In genomic region chr15:65083262-65083701, GRCh38 we compare ENCODE assay signal across 12 cellular contexts. TPM values are rescaled to one million over a fixed set of nuclear protein-coding genes. Genes with fewer than 3 reads are reported as not detected.
DNase-seq lines count a peak whose midpoint lies in the region; ATAC-seq and TF ChIP-seq lines count a peak whose summit lies in the region.
"Had no signal": no experiment of that assay in that cellular context is flagged by ENCODE, and none has a peak within 500 bp of the region (broad histone marks: within the 10 kb centered on the region; RNA-seq: fewer than 3 reads in every experiment).

No MANE protein-coding gene starts in this region.

- no peak overlapping the region for H3K4me3 Mint-ChIP-seq in activated CD4-positive, alpha-beta T cell treated with anti-CD3 and anti-CD28 coated beads for 36 hours

- H3K4me3 ChIP-seq in SJSA1 (no peak overlapping the region), fibroblast of villous mesenchyme (ENCODE audit: low read depth, low read length) (no peak overlapping the region), ovary (no peak overlapping the region)

- H3K27ac Mint-ChIP-seq in activated CD4-positive, alpha-beta T cell treated with anti-CD3 and anti-CD28 coated beads for 36 hours: no peak overlapping the region

- no peaks in the 10 kb centered on the region for H3K9me3 ChIP-seq in SJSA1 (replicated peaks)
- no peaks in the 10 kb centered on the region for H3K9me3 ChIP-seq in ovary

- no peak for TF ChIP-seq POLR2A in ovary (IDR thresholded peaks at IDR 0.05)

- H3K9me3 Mint-ChIP-seq in activated CD4-positive, alpha-beta T cell treated with anti-CD3 and anti-CD28 coated beads for 36 hours (ENCODE audit: low read depth): no peaks in the 10 kb centered on the region
- H3K9me3 Mint-ChIP-seq: stimulated activated naive CD8-positive, alpha-beta T cell treated with anti-CD3 and anti-CD28 coated beads, Interleukin-15, amount 100 ng/mL, for 72 hours had no signal

- no peaks in the 10 kb centered on the region for H3K36me3 ChIP-seq in SJSA1
- no peaks in the 10 kb centered on the region for H3K36me3 ChIP-seq in ovary

- H3K27me3 ChIP-seq in SJSA1 (replicated peaks): no peaks in the 10 kb centered on the region
- H3K27me3 ChIP-seq in ovary: no peaks in the 10 kb centered on the region

- POLR2A ChIA-PET in activated CD4-positive, alpha-beta T cell treated with anti-CD3 and anti-CD28 coated beads for 36 hours (lab: Charles Lee): interaction anchor here (0.7 to 1.6 kb wide), 2 partner anchors 166 to 222 kb away, joined by 4 to 6 read pairs; no protein-coding TSS in a partner anchor

- 26 to 43% (median 31%) methylated on average over 7 of the region's 7 CpGs for WGBS in ovary, 3 donors

- H3K36me3 Mint-ChIP-seq in activated CD4-positive, alpha-beta T cell treated with anti-CD3 and anti-CD28 coated beads for 36 hours (ENCODE audit: low read depth): no peaks in the 10 kb centered on the region

- CTCF ChIA-PET in activated CD4-positive, alpha-beta T cell treated with anti-CD3 and anti-CD28 coated beads for 36 hours (lab: Charles Lee): interaction anchor here (0.7 to 1.5 kb wide), 5 partner anchors 13 to 512 kb away, joined by 3 to 4 read pairs (median 3); partner anchors contain the start of gene UBAP1L

- H3K27me3 Mint-ChIP-seq in activated CD4-positive, alpha-beta T cell treated with anti-CD3 and anti-CD28 coated beads for 36 hours: peaks cover 14% of the 10 kb centered on the region

- TF ChIP-seq CTCF in fibroblast of villous mesenchyme (IDR thresholded peaks at IDR 0.05; ENCODE audit: insufficient read depth, low read depth, low read length) (peak; percentile 39), ovary (IDR thresholded peaks at IDR 0.05) (peak in 2 of 3 donors; percentile 25 to 28)

- peak overlapping the region; percentile 17 for H3K27ac ChIP-seq in SJSA1
- no peak overlapping the region for H3K27ac ChIP-seq in ovary

- no peak for TF ChIP-seq EP300 in ovary (IDR thresholded peaks at IDR 0.05)

- ATAC-seq in HG03460 (IDR thresholded peaks at IDR 0.05; ENCODE audit: unreplicated experiment): no peak
- no peak for ATAC-seq in activated CD4-positive, alpha-beta T cell treated with anti-CD3 and anti-CD28 coated beads for 36 hours

- intact Hi-C loops in ovary (cut with DNase I): loop anchor here in 2 of 4 donors (10.0 kb wide), 1 partner anchor 48 kb away; no protein-coding TSS in a partner anchor
- intact Hi-C loops in activated CD4-positive, alpha-beta T cell treated with anti-CD3 and anti-CD28 coated beads for 36 hours (cut with DNase I, micrococcal nuclease): no loop called here

- DNase-seq in EH (ENCODE audit: low read depth) (peak; percentile 51), SJSA1 (ENCODE audit: low read depth in 1 of 2, low spot score in 2 of 2) (peak; percentile 67 to 81), fibroblast of villous mesenchyme (ENCODE audit: low read depth) (peak; percentile 44), ovary (no peak), putamen (ENCODE audit: low spot score) (no peak), NCI-H128 (lab: John Stamatoyannopoulos, UW; ENCODE audit: unreplicated experiment) (no peak)
- DNase-seq in activated CD4-positive, alpha-beta T cell treated with anti-CD3 and anti-CD28 coated beads for 36 hours: no peak
- DNase-seq: activated naive CD4-positive, alpha-beta T cell treated with anti-CD3 and anti-CD28 coated beads, Interleukin-2, amount 50 U/mL, for 16 hours; DMS153; stimulated activated naive CD8-positive, alpha-beta T cell treated with anti-CD3 and anti-CD28 coated beads, Interleukin-15, amount 100 ng/mL, for 72 hours had no signal

- H3K4me1 ChIP-seq in SJSA1 (replicated peaks): peaks cover 74% of the 10 kb centered on the region
- peaks cover 4% of the 10 kb centered on the region for H3K4me1 ChIP-seq in ovary (ENCODE audit: insufficient read depth)

- peaks cover 15% of the 10 kb centered on the region for H3K4me1 Mint-ChIP-seq in activated CD4-positive, alpha-beta T cell treated with anti-CD3 and anti-CD28 coated beads for 36 hours

RNA-seq across cellular contexts. Expression of gene KBTBD13, which starts 6.7 kb away (rescaled TPM):
- not detected in 2 replicates for total RNA-seq in SJSA1 (2014; rRNA removed; shearing (Covaris generic))
- total RNA-seq in fibroblast of villous mesenchyme (not detected in 2 replicates), ovary (under 1 TPM in 4 of 7 donors, not detected in 3; 0.07 to 0.28 (median 0.11) TPM)
- under 1 TPM; 0.07 to 0.10 TPM for polyA plus RNA-seq in ovary
- total RNA-seq in activated CD4-positive, alpha-beta T cell treated with anti-CD3 and anti-CD28 coated beads for 36 hours: not detected
- total RNA-seq: glomerular endothelial cell had no signal

RNA-seq across cellular contexts. Expression of gene RASL12, which starts 15.5 kb away (rescaled TPM):
- total RNA-seq in SJSA1 (2014; rRNA removed; shearing (Covaris generic)): 175 and 181 TPM in 2 replicates
- total RNA-seq in fibroblast of villous mesenchyme (under 0.01 and 2.9 TPM in 2 replicates), ovary (10 to 100 TPM in 6 of 7 donors, 1 to 10 TPM in 1; 4.8 to 31.1 (median 14.2) TPM)
- 10 to 100 TPM; 19.1 to 24.8 TPM for polyA plus RNA-seq in ovary
- total RNA-seq in activated CD4-positive, alpha-beta T cell treated with anti-CD3 and anti-CD28 coated beads for 36 hours: not detected
- total RNA-seq: glomerular endothelial cell had no signal

RNA-seq across cellular contexts. Expression of gene UBAP1L, which starts 31.7 kb away (rescaled TPM):
- total RNA-seq in SJSA1 (2014; rRNA removed; shearing (Covaris generic)): 0.38 and 0.87 TPM in 2 replicates
- 1.7 and 2.3 TPM in 2 replicates for total RNA-seq in fibroblast of villous mesenchyme
- 1 to 10 TPM; 4.4 to 9.9 (median 7.6) TPM for total RNA-seq in ovary
- 1 to 10 TPM; 2.5 to 4.4 TPM for polyA plus RNA-seq in ovary
- total RNA-seq in activated CD4-positive, alpha-beta T cell treated with anti-CD3 and anti-CD28 coated beads for 36 hours: 1 to 10 TPM; 2.7 to 3.2 TPM

RNA-seq across cellular contexts. Expression of gene SLC51B, which starts 38.1 kb away (rescaled TPM):
- 1.1 TPM in 1 of 2 replicates, not detected in the other for total RNA-seq in SJSA1 (2014; rRNA removed; shearing (Covaris generic))
- not detected in 2 replicates for total RNA-seq in fibroblast of villous mesenchyme
- under 1 TPM in 2 of 7 donors, not detected in 5; 0.27 to 0.31 TPM for total RNA-seq in ovary
- under 1 TPM in 1 of 2 donors, not detected in 1; 0.22 TPM for polyA plus RNA-seq in ovary
- total RNA-seq in activated CD4-positive, alpha-beta T cell treated with anti-CD3 and anti-CD28 coated beads for 36 hours: not detected
- total RNA-seq: glomerular endothelial cell had no signal

RNA-seq across cellular contexts. Expression of gene PDCD7, which starts 50.3 kb away (rescaled TPM):
- 25.8 and 29.4 TPM in 2 replicates for total RNA-seq in SJSA1 (2014; rRNA removed; shearing (Covaris generic))
- total RNA-seq in fibroblast of villous mesenchyme (14.8 and 20.7 TPM in 2 replicates), ovary (10 to 100 TPM; 23.2 to 41.1 (median 32.8) TPM)
- polyA plus RNA-seq in ovary: 10 to 100 TPM; 16.4 to 29.8 TPM
- total RNA-seq in activated CD4-positive, alpha-beta T cell treated with anti-CD3 and anti-CD28 coated beads for 36 hours: 10 to 100 TPM; 16.6 to 24.8 TPM

Comparison
In these comparisons a context has a peak if more than half of its experiments do, and no peak if none do; other contexts are left out.
1. DNase-seq: peak in EH (single experiment), SJSA1 (2 of 2) and fibroblast of villous mesenchyme (single experiment); none in ovary (0 of 5), putamen (single experiment), NCI-H128 (single experiment) and activated CD4-positive, alpha-beta T cell treated with anti-CD3 and anti-CD28 coated beads for 36 hours (single experiment).